Comparison of ENCODE assay signal across 16 cellular contexts in genomic region chr1:111770916-111771315, GRCh38. TPM values are rescaled to one million over a fixed set of nuclear protein-coding genes. Genes with fewer than 3 reads are reported as not detected.
DNase-seq lines count a peak whose midpoint lies in the region; ATAC-seq and TF ChIP-seq lines count a peak whose summit lies in the region.
"Had no signal": no experiment of that assay in that cellular context is flagged by ENCODE, and none has a peak within 500 bp of the region (broad histone marks: within the 10 kb centered on the region; RNA-seq: fewer than 3 reads in every experiment).

No MANE protein-coding gene starts in this region.

- peak overlapping the region; percentile 34 for H3K27ac Mint-ChIP-seq in stimulated activated naive B cell treated with anti-CD40 and anti-IgM and Interleukin-4, amounts not matched to agents 10 μg/mL and 1 μg/mL and 100 μg/mL, for 72 hours
- H3K27ac Mint-ChIP-seq: GM23338 had no signal

- H3K27ac ChIP-seq in GM23248, result no peak overlapping the region
- H3K27ac ChIP-seq: BLaER1, HL-60 had no signal

- H3K79me2 ChIP-seq in GM23248 (ENCODE audit: insufficient read depth), result no peaks in the 10 kb centered on the region

- H3K4me1 ChIP-seq in GM23248 (ENCODE audit: insufficient read depth), result no peaks in the 10 kb centered on the region
- H3K4me1 ChIP-seq: BLaER1, Caco-2 had no signal

- no peaks in the 10 kb centered on the region for H3K9me2 ChIP-seq in GM23248 (ENCODE audit: insufficient read depth)

- H2AFZ ChIP-seq in GM23248, result no peak overlapping the region
- H2AFZ ChIP-seq: GM23338 had no signal

- no peak overlapping the region for H3K4me2 ChIP-seq in GM23248 (ENCODE audit: unreplicated experiment)
- H3K4me2 ChIP-seq: BLaER1, GM23338 had no signal

- WGBS in GM23248 (ENCODE audit: low coverage in 1 of 2, low lambda C conversion rate in 2 of 2, missing lambda C conversion rate in 2 of 2), 2 experiments, result 87 to 88% methylated on average over 4 of the region's 4 CpGs

- H3F3A ChIP-seq in GM23248 (ENCODE audit: insufficient read depth), result peaks cover 18% of the 10 kb centered on the region

- H3K9ac ChIP-seq in GM23248, result no peak overlapping the region
- H3K9ac ChIP-seq: BLaER1 had no signal

- no peaks in the 10 kb centered on the region for H3K4me1 Mint-ChIP-seq in stimulated activated naive B cell treated with anti-CD40 and anti-IgM and Interleukin-4, amounts not matched to agents 10 μg/mL and 1 μg/mL and 100 μg/mL, for 72 hours

- no peak overlapping the region for H3K4me3 Mint-ChIP-seq in stimulated activated naive B cell treated with anti-CD40 and anti-IgM and Interleukin-4, amounts not matched to agents 10 μg/mL and 1 μg/mL and 100 μg/mL, for 72 hours
- H3K4me3 Mint-ChIP-seq: CD8-positive, alpha-beta memory T cell; GM23338 had no signal

- H3K36me3 ChIP-seq in GM23248 (ENCODE audit: low read depth), result peaks cover 11% of the 10 kb centered on the region; the same call in 1 of the 2 replicates

- no peak for ATAC-seq in stimulated activated naive B cell treated with anti-CD40 and anti-IgM and Interleukin-4, amounts not matched to agents 10 μg/mL and 1 μg/mL and 100 μg/mL, for 72 hours (replicated peaks)
- ATAC-seq: GM23338 had no signal

- DNase-seq in GM23248, result peak; percentile 20
- DNase-seq in amniotic epithelial cell (ENCODE audit: low read depth), result peak; percentile 91
- DNase-seq in fibroblast of pulmonary artery (ENCODE audit: low read depth), result peak; percentile 35
- DNase-seq in stimulated activated naive B cell treated with anti-CD40 and anti-IgM and Interleukin-4, amounts not matched to agents 10 μg/mL and 1 μg/mL and 100 μg/mL, for 72 hours, result no peak
- no peak for DNase-seq in UCSD-AML1 (lab: John Stamatoyannopoulos, UW; ENCODE audit: unreplicated experiment)
- DNase-seq in DMS53 treated with DMSO at 0.1 percent for 48 hours (lab: John Stamatoyannopoulos, UW; ENCODE audit: unreplicated experiment), result no peak
- DNase-seq in NCI-H2029 treated with DMSO at 0.1 percent for 48 hours (lab: John Stamatoyannopoulos, UW), result no peak
- DNase-seq: 8988T; AML-193; Caco-2; CD8-positive, alpha-beta memory T cell; DMS53; H7 had no signal

- H3K9me3 Mint-ChIP-seq in stimulated activated naive B cell treated with anti-CD40 and anti-IgM and Interleukin-4, amounts not matched to agents 10 μg/mL and 1 μg/mL and 100 μg/mL, for 72 hours, result no peaks in the 10 kb centered on the region
- H3K9me3 Mint-ChIP-seq: CD8-positive, alpha-beta memory T cell; GM23338 had no signal

- H3K4me3 ChIP-seq in GM23248 (no peak overlapping the region), fibroblast of pulmonary artery (replicated peaks; ENCODE audit: low read depth, low read length) (no peak overlapping the region)
- H3K4me3 ChIP-seq: BLaER1, GM23338 had no signal

- H4K20me1 ChIP-seq in GM23248 (ENCODE audit: insufficient read depth), result no peaks in the 10 kb centered on the region

- peaks cover 5 to 10% of the 10 kb centered on the region in 2 donors for H3K36me3 Mint-ChIP-seq in stimulated activated naive B cell treated with anti-CD40 and anti-IgM and Interleukin-4, amounts not matched to agents 10 μg/mL and 1 μg/mL and 100 μg/mL, for 72 hours

- in situ Hi-C loops in GM23248 (cut with MboI), result loop anchor here (25.0 kb wide), 1 partner anchor 559 kb away; the partner anchor contains the start of gene DENND2D

- H3K9me3 ChIP-seq in GM23248 (ENCODE audit: low read depth), result no peaks in the 10 kb centered on the region
- H3K9me3 ChIP-seq: BLaER1, Caco-2 had no signal

- no peak for TF ChIP-seq CTCF in fibroblast of pulmonary artery (IDR thresholded peaks at IDR 0.05; ENCODE audit: low read length, missing control alignments)

- H3K27me3 Mint-ChIP-seq in stimulated activated naive B cell treated with anti-CD40 and anti-IgM and Interleukin-4, amounts not matched to agents 10 μg/mL and 1 μg/mL and 100 μg/mL, for 72 hours, result no peaks in the 10 kb centered on the region
- H3K27me3 Mint-ChIP-seq: CD8-positive, alpha-beta memory T cell had no signal

- no peaks in the 10 kb centered on the region for H3K27me3 ChIP-seq in GM23248 (replicated peaks; ENCODE audit: insufficient read depth)
- H3K27me3 ChIP-seq: BLaER1 had no signal

RNA-seq across cellular contexts. Expression of gene DDX20, which starts 15.2 kb away (rescaled TPM):
- 20.1 and 24.2 TPM in 2 replicates for total RNA-seq in GM23248 (2014; rRNA removed; shearing (Covaris generic))
- polyA plus RNA-seq in GM23248 (2016; fragmentation: Nextera tagmentation; extraction: Ambion mirVana), result 9.4 and 11.5 TPM in 2 replicates

RNA-seq across cellular contexts. Expression of gene INKA2, which starts 31.7 kb away (rescaled TPM):
- 0.63 and 1.3 TPM in 2 replicates for total RNA-seq in GM23248 (2014; rRNA removed; shearing (Covaris generic))
- 1.2 and 1.3 TPM in 2 replicates for polyA plus RNA-seq in GM23248 (2016; fragmentation: Nextera tagmentation; extraction: Ambion mirVana)
- polyA plus RNA-seq: CD8-positive, alpha-beta memory T cell had no signal

Comparison
In these comparisons a context has a peak if more than half of its experiments do, and no peak if none do; other contexts are left out.
1. DNase-seq: peak in GM23248 (single experiment), amniotic epithelial cell (single experiment) and fibroblast of pulmonary artery (single experiment); none in stimulated activated naive B cell treated with anti-CD40 and anti-IgM and Interleukin-4, amounts not matched to agents 10 μg/mL and 1 μg/mL and 100 μg/mL, for 72 hours (single experiment), UCSD-AML1 (single experiment), DMS53 treated with DMSO at 0.1 percent for 48 hours (single experiment) and NCI-H2029 treated with DMSO at 0.1 percent for 48 hours (single experiment).